In the genomic region with DNA sequence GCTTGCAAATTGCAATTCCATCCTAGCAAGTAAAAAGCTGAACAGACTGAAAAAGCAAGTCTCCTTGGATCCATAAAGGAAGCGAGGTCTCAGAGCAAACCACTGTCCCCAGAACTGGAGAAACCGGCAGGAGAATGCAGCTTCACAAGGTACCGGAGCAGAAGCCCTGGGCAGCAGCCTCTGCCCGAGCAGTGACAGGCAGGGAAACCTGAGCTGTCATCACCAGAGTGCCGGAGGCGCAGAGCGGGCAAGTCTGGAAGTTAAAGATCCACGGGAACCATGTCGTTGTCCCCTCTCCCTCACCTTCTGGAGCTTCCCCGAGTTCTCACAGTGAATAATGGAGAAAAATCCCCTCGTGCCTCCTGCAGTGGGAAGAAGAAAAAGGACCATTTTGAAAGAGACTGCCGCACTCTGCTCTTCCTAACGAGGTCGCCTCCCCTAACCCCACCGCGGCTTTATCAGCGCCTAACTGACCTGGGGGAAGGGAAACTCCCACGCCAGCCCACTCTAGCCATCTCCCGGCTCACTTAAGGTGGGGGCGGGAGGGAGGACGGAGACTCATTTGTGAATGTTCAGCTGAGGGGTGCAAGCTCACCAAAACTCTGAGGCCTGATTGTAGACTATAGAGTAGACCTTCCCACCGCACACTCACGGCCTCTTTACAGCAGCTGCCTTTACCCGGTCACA, we compare ENCODE assay signal across 1 cellular context.
TF ChIP-seq lines count a peak whose summit lies in the region.

No MANE protein-coding gene starts in this region.

TF ChIP-seq in WTC11, 78 proteins besides CTCF, POLR2A, EP300 and RAD21 (continued from another document):
- TF ChIP-seq, protein P1, sequence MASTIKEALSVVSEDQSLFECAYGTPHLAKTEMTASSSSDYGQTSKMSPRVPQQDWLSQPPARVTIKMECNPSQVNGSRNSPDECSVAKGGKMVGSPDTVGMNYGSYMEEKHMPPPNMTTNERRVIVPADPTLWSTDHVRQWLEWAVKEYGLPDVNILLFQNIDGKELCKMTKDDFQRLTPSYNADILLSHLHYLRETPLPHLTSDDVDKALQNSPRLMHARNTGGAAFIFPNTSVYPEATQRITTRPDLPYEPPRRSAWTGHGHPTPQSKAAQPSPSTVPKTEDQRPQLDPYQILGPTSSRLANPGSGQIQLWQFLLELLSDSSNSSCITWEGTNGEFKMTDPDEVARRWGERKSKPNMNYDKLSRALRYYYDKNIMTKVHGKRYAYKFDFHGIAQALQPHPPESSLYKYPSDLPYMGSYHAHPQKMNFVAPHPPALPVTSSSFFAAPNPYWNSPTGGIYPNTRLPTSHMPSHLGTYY (CRISPR knock-in tag; IDR thresholded peaks at IDR 0.05): no peak
- TF ChIP-seq MXD4 (CRISPR knock-in tag; IDR thresholded peaks at IDR 0.05; ENCODE audit: borderline replicate concordance) (no peak), GABPB1 (CRISPR knock-in tag; IDR thresholded peaks at IDR 0.05) (no peak), SP1 (CRISPR knock-in tag; conservative IDR thresholded peaks at IDR 0.05) (no peak), ZNF317 (CRISPR knock-in tag; IDR thresholded peaks at IDR 0.05; ENCODE audit: borderline replicate concordance, low read depth) (no peak), AFF4 (CRISPR knock-in tag; IDR thresholded peaks at IDR 0.05; ENCODE audit: borderline replicate concordance) (no peak), ZNF232 (CRISPR knock-in tag; IDR thresholded peaks at IDR 0.05) (no peak), GTF2I (CRISPR knock-in tag; conservative IDR thresholded peaks at IDR 0.05) (no peak), FOXP1 (CRISPR knock-in tag; IDR thresholded peaks at IDR 0.05; ENCODE audit: borderline replicate concordance) (no peak)
- TF ChIP-seq, protein P2, sequence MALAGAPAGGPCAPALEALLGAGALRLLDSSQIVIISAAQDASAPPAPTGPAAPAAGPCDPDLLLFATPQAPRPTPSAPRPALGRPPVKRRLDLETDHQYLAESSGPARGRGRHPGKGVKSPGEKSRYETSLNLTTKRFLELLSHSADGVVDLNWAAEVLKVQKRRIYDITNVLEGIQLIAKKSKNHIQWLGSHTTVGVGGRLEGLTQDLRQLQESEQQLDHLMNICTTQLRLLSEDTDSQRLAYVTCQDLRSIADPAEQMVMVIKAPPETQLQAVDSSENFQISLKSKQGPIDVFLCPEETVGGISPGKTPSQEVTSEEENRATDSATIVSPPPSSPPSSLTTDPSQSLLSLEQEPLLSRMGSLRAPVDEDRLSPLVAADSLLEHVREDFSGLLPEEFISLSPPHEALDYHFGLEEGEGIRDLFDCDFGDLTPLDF (CRISPR knock-in tag; IDR thresholded peaks at IDR 0.05): no peak
